In genomic region chr3:47882338-47882737, GRCh38 we compare ENCODE assay signal across 17 cellular contexts.
A peak's percentile ranks its signal among the peaks of the same experiment; 100 is the strongest.
DNase-seq lines count a peak whose midpoint lies in the region; TF ChIP-seq lines count a peak whose summit lies in the region.
"Had no signal": no experiment of that assay in that cellular context is flagged by ENCODE, and none has a peak within 500 bp of the region (broad histone marks: within the 10 kb centered on the region; RNA-seq: fewer than 3 reads in every experiment).

No MANE protein-coding gene starts in this region.

- H3K4me2 ChIP-seq in Loucy (ENCODE audit: low read depth, low read length, poor library complexity, severe bottlenecking), result no peak overlapping the region

- no peaks in the 10 kb centered on the region for H3K9me2 ChIP-seq in Loucy (replicated peaks; ENCODE audit: low read depth, low read length)

- DNase-seq in brain microvascular endothelial cell (no peak), nephron progenitor cell (no peak), Ammon's horn (ENCODE audit: low spot score) (no peak), midbrain (lab: John Stamatoyannopoulos, UW) (no peak)
- DNase-seq in activated T-helper 1 cell treated with anti-CD3 and anti-CD28 coated beads, Interleukin-12 subunit alpha, Interleukin-12 subunit beta, Interleukin-2, Interleukin-4 antibody, amounts not matched to agents 30 ng/mL and 10 ng/mL and 1 ng/mL, durations not matched to agents 14 hours and 24 hours and 36 hours (ENCODE audit: low spot score), result no peak
- DNase-seq in stimulated activated CD4-positive, alpha-beta T cell treated with anti-CD3 and anti-CD28 coated beads, Interleukin-1b, Interleukin-23, amount 100 ng/mL, for 48 hours, result no peak
- DNase-seq: CD8-positive, alpha-beta T cell; GM23248; KBM-7; MG63; NCI-H1092 treated with DMSO at 0.1 percent for 48 hours; NCI-H187 treated with DMSO at 0.1 percent for 48 hours; NCI-H2171; NCI-H446 treated with DMSO at 0.1 percent for 48 hours; NCI-H748 treated with DMSO at 0.1 percent for 48 hours had no signal

- H3K27me3 Mint-ChIP-seq in nephron progenitor cell (ENCODE audit: low read depth, poor library complexity), result no peaks in the 10 kb centered on the region
- H3K27me3 Mint-ChIP-seq in activated T-helper 1 cell treated with anti-CD3 and anti-CD28 coated beads, Interleukin-12 subunit alpha, Interleukin-12 subunit beta, Interleukin-2, Interleukin-4 antibody, amounts not matched to agents 30 ng/mL and 10 ng/mL and 1 ng/mL, durations not matched to agents 14 hours and 24 hours and 36 hours (ENCODE audit: insufficient read depth), result no peaks in the 10 kb centered on the region

- no peak overlapping the region for H2AFZ ChIP-seq in Loucy (ENCODE audit: low read length)
- H2AFZ ChIP-seq: GM23248 had no signal

- peak overlapping the region; percentile 69 for H3K27ac Mint-ChIP-seq in nephron progenitor cell
- H3K27ac Mint-ChIP-seq in activated T-helper 1 cell treated with anti-CD3 and anti-CD28 coated beads, Interleukin-12 subunit alpha, Interleukin-12 subunit beta, Interleukin-2, Interleukin-4 antibody, amounts not matched to agents 30 ng/mL and 10 ng/mL and 1 ng/mL, durations not matched to agents 14 hours and 24 hours and 36 hours, result no peak overlapping the region
- H3K27ac Mint-ChIP-seq: CD8-positive, alpha-beta T cell had no signal

- peaks cover 11% of the 10 kb centered on the region for H3K4me1 Mint-ChIP-seq in nephron progenitor cell
- H3K4me1 Mint-ChIP-seq in activated T-helper 1 cell treated with anti-CD3 and anti-CD28 coated beads, Interleukin-12 subunit alpha, Interleukin-12 subunit beta, Interleukin-2, Interleukin-4 antibody, amounts not matched to agents 30 ng/mL and 10 ng/mL and 1 ng/mL, durations not matched to agents 14 hours and 24 hours and 36 hours (ENCODE audit: low read depth), result peaks cover 17% of the 10 kb centered on the region

- no peak overlapping the region for H3K4me3 Mint-ChIP-seq in nephron progenitor cell
- no peak overlapping the region for H3K4me3 Mint-ChIP-seq in activated T-helper 1 cell treated with anti-CD3 and anti-CD28 coated beads, Interleukin-12 subunit alpha, Interleukin-12 subunit beta, Interleukin-2, Interleukin-4 antibody, amounts not matched to agents 30 ng/mL and 10 ng/mL and 1 ng/mL, durations not matched to agents 14 hours and 24 hours and 36 hours
- H3K4me3 Mint-ChIP-seq: CD8-positive, alpha-beta T cell had no signal

- intact Hi-C loops in activated T-helper 1 cell treated with anti-CD3 and anti-CD28 coated beads, Interleukin-12 subunit alpha, Interleukin-12 subunit beta, Interleukin-2, Interleukin-4 antibody, amounts not matched to agents 30 ng/mL and 10 ng/mL and 1 ng/mL, durations not matched to agents 14 hours and 24 hours and 36 hours (cut with micrococcal nuclease), result no loop called here

- H3K9me3 Mint-ChIP-seq in nephron progenitor cell, result peaks cover 11% of the 10 kb centered on the region
- H3K9me3 Mint-ChIP-seq in activated T-helper 1 cell treated with anti-CD3 and anti-CD28 coated beads, Interleukin-12 subunit alpha, Interleukin-12 subunit beta, Interleukin-2, Interleukin-4 antibody, amounts not matched to agents 30 ng/mL and 10 ng/mL and 1 ng/mL, durations not matched to agents 14 hours and 24 hours and 36 hours, result no peaks in the 10 kb centered on the region
- H3K9me3 Mint-ChIP-seq: CD8-positive, alpha-beta T cell had no signal

- no peak overlapping the region for H3K9ac ChIP-seq in Loucy (ENCODE audit: low read depth, low read length, poor library complexity, severe bottlenecking)
- H3K9ac ChIP-seq: GM23248 had no signal

- H3F3A ChIP-seq in Loucy (ENCODE audit: low read depth), result no peaks in the 10 kb centered on the region

- H3K9me3 ChIP-seq in Loucy (ENCODE audit: insufficient read depth, low read depth, low read length), result no peaks in the 10 kb centered on the region
- H3K9me3 ChIP-seq: MG63 had no signal

- H4K20me1 ChIP-seq in Loucy (ENCODE audit: insufficient read depth, low read length, poor library complexity, severe bottlenecking), result no peaks in the 10 kb centered on the region

- H3K4me3 ChIP-seq in Loucy (ENCODE audit: low read length, poor library complexity, severe bottlenecking) (no peak overlapping the region), brain microvascular endothelial cell (ENCODE audit: low read depth, low read length) (no peak overlapping the region)
- H3K4me3 ChIP-seq: GM23248, MG63 had no signal

- no peaks in the 10 kb centered on the region for H3K79me2 ChIP-seq in Loucy (ENCODE audit: insufficient read depth, low read length)

- H3K36me3 ChIP-seq in Loucy (ENCODE audit: insufficient read depth, low read length) (no peaks in the 10 kb centered on the region), brain microvascular endothelial cell (replicated peaks) (peaks cover 12% of the 10 kb centered on the region)

- H3K27me3 ChIP-seq in Loucy (ENCODE audit: insufficient read depth, low read length, poor library complexity, severe bottlenecking) (no peaks in the 10 kb centered on the region), brain microvascular endothelial cell (replicated peaks) (no peaks in the 10 kb centered on the region)
- H3K27me3 ChIP-seq: MG63 had no signal

- H3K27ac ChIP-seq in brain microvascular endothelial cell, result no peak overlapping the region
- H3K27ac ChIP-seq: GM23248, HL-60 had no signal

- in situ Hi-C loops in brain microvascular endothelial cell (cut with HindIII; ENCODE audit: low pct_ligation_motif_present, low sequenced_read_pairs), result no loop called here

- 0 out of 2 replicates have a peak, but pooled peaks have one; percentile 21 for TF ChIP-seq CTCF in Loucy (conservative IDR thresholded peaks at IDR 0.05; ENCODE audit: low read length)
- peak; percentile 1 for TF ChIP-seq CTCF in brain microvascular endothelial cell (IDR thresholded peaks at IDR 0.05; ENCODE audit: low read depth, low read length, missing control alignments)
- TF ChIP-seq CTCF in nephron progenitor cell (IDR thresholded peaks at IDR 0.05), result peak; percentile 21

- peaks cover 59% of the 10 kb centered on the region for H3K36me3 Mint-ChIP-seq in nephron progenitor cell (ENCODE audit: low read depth)
- H3K36me3 Mint-ChIP-seq in activated T-helper 1 cell treated with anti-CD3 and anti-CD28 coated beads, Interleukin-12 subunit alpha, Interleukin-12 subunit beta, Interleukin-2, Interleukin-4 antibody, amounts not matched to agents 30 ng/mL and 10 ng/mL and 1 ng/mL, durations not matched to agents 14 hours and 24 hours and 36 hours (ENCODE audit: low read depth), result peaks cover 15% of the 10 kb centered on the region

- H3K4me1 ChIP-seq in Loucy (ENCODE audit: insufficient read depth, low read length, poor library complexity, severe bottlenecking), result peaks cover 13% of the 10 kb centered on the region
